In the genomic region with DNA sequence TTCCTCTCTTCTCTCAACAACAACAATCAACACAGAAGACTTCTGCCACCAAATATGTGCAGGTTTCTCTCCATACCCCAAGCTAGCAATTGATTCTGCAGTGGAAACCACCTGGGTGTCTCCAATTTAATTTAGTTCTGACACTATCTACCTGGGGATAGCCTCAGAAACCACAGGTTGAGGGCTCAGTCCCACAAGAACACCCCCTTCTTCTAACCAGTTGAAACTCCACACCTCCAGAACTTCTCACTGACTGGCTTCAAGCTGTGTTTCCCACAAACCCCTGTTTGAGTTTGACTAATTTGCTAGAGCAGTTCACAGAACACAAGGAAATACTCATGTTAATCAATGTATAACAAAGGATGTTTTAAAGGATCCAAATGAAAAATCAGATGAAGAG, we compare ENCODE assay signal across 30 cellular contexts. TPM values are rescaled to one million over a fixed set of nuclear protein-coding genes. Genes with fewer than 3 reads are reported as not detected.
"Had no signal": no experiment of that assay in that cellular context is flagged by ENCODE, and none has a peak within 500 bp of the region (broad histone marks: within the 10 kb centered on the region; RNA-seq: fewer than 3 reads in every experiment).

No MANE protein-coding gene starts in this region.

- H3K27me3 ChIP-seq: ascending aorta, cardiac muscle cell, SJCRH30 had no signal

- H3K4me1 ChIP-seq: ascending aorta, SJCRH30 had no signal

- H3K9me3 Mint-ChIP-seq: activated CD4-positive, alpha-beta T cell treated with anti-CD3 and anti-CD28 coated beads, Interleukin-2, amount 10 ng/mL, durations not matched to agents 7 days and 5 days; activated naive CD4-positive, alpha-beta T cell treated with anti-CD3 and anti-CD28 coated beads, Interleukin-2, amount 50 U/mL, for 24 hours; activated naive CD8-positive, alpha-beta T cell treated with anti-CD3 and anti-CD28 coated beads, Interleukin-2, amount 10 ng/mL, durations not matched to agents 7 days and 5 days; activated T-helper 2 cell treated with anti-CD3 and anti-CD28 coated beads, Interferon-gamma antibody, Interleukin-2, Interleukin-4, amounts not matched to agents 10 μg/mL and 5 μg/mL and 100 μg/mL, durations not matched to agents 14 hours and 24 hours and 36 hours; T-helper 1 cell treated with Interleukin-12 subunit alpha and Interleukin-12 subunit beta and Interleukin-4 antibody, amounts not matched to agents 30 μg/mL and 1 μg/mL, for 36 hours; T-helper 2 cell treated with Interferon-gamma antibody and Interleukin-4, amounts not matched to agents 5 μg/mL and 100 μg/mL, for 36 hours had no signal

- H3K4me1 Mint-ChIP-seq: activated CD4-positive, alpha-beta T cell treated with anti-CD3 and anti-CD28 coated beads for 36 hours; activated CD4-positive, alpha-beta T cell treated with anti-CD3 and anti-CD28 coated beads, Interleukin-2, amount 10 ng/mL, durations not matched to agents 7 days and 5 days; activated CD8-positive, alpha-beta memory T cell treated with anti-CD3 and anti-CD28 coated beads, Interleukin-2, amount 10 ng/mL, durations not matched to agents 7 days and 5 days; activated naive CD4-positive, alpha-beta T cell treated with anti-CD3 and anti-CD28 coated beads, Interleukin-2, amount 50 U/mL, for 24 hours; activated naive CD8-positive, alpha-beta T cell treated with anti-CD3 and anti-CD28 coated beads, Interleukin-2, amount 10 ng/mL, durations not matched to agents 7 days and 5 days; central memory CD8-positive, alpha-beta T cell had no signal

- ATAC-seq: activated CD4-positive, alpha-beta T cell treated with anti-CD3 and anti-CD28 coated beads for 36 hours; activated CD8-positive, alpha-beta memory T cell treated with anti-CD3 and anti-CD28 coated beads, Interleukin-2, amount 10 ng/mL, durations not matched to agents 7 days and 5 days; K562; Panc1 had no signal

- H3K27ac ChIP-seq: ascending aorta, cardiac muscle cell, SJCRH30, SK-N-MC had no signal

- H3K4me3 ChIP-seq: ascending aorta, cardiac muscle cell, K562, SJCRH30, SK-N-MC had no signal

- H3K4me3 Mint-ChIP-seq: activated CD4-positive, alpha-beta T cell treated with anti-CD3 and anti-CD28 coated beads for 36 hours; activated CD4-positive, alpha-beta T cell treated with anti-CD3 and anti-CD28 coated beads, Interleukin-2, amount 10 ng/mL, durations not matched to agents 7 days and 5 days; activated CD8-positive, alpha-beta memory T cell treated with anti-CD3 and anti-CD28 coated beads, Interleukin-2, amount 10 ng/mL, durations not matched to agents 7 days and 5 days; activated naive CD4-positive, alpha-beta T cell treated with anti-CD3 and anti-CD28 coated beads, Interleukin-2, amount 50 U/mL, for 24 hours; activated naive CD8-positive, alpha-beta T cell treated with anti-CD3 and anti-CD28 coated beads, Interleukin-2, amount 10 ng/mL, durations not matched to agents 7 days and 5 days; central memory CD8-positive, alpha-beta T cell; T-helper 1 cell treated with Interleukin-12 subunit alpha and Interleukin-12 subunit beta and Interleukin-4 antibody, amounts not matched to agents 30 μg/mL and 1 μg/mL, for 36 hours; T-helper 2 cell treated with Interferon-gamma antibody and Interleukin-4, amounts not matched to agents 5 μg/mL and 100 μg/mL, for 36 hours had no signal

- H3K27me3 Mint-ChIP-seq: activated CD4-positive, alpha-beta T cell treated with anti-CD3 and anti-CD28 coated beads for 36 hours; activated CD8-positive, alpha-beta memory T cell treated with anti-CD3 and anti-CD28 coated beads, Interleukin-2, amount 10 ng/mL, durations not matched to agents 7 days and 5 days; activated naive CD4-positive, alpha-beta T cell treated with anti-CD3 and anti-CD28 coated beads, Interleukin-2, amount 50 U/mL, for 24 hours; activated naive CD8-positive, alpha-beta T cell treated with anti-CD3 and anti-CD28 coated beads, Interleukin-2, amount 10 ng/mL, durations not matched to agents 7 days and 5 days; central memory CD8-positive, alpha-beta T cell had no signal

- H3K36me3 Mint-ChIP-seq: activated CD8-positive, alpha-beta memory T cell treated with anti-CD3 and anti-CD28 coated beads, Interleukin-2, amount 10 ng/mL, durations not matched to agents 7 days and 5 days; activated naive CD4-positive, alpha-beta T cell treated with anti-CD3 and anti-CD28 coated beads, Interleukin-2, amount 50 U/mL, for 24 hours; activated naive CD8-positive, alpha-beta T cell treated with anti-CD3 and anti-CD28 coated beads, Interleukin-2, amount 10 ng/mL, durations not matched to agents 7 days and 5 days had no signal

- H3K36me3 ChIP-seq: ascending aorta, cardiac muscle cell, SJCRH30 had no signal

- H3K9me3 ChIP-seq: ascending aorta had no signal

- H3K27ac Mint-ChIP-seq: activated CD4-positive, alpha-beta T cell treated with anti-CD3 and anti-CD28 coated beads for 36 hours; activated CD4-positive, alpha-beta T cell treated with anti-CD3 and anti-CD28 coated beads, Interleukin-2, amount 10 ng/mL, durations not matched to agents 7 days and 5 days; activated CD8-positive, alpha-beta memory T cell treated with anti-CD3 and anti-CD28 coated beads, Interleukin-2, amount 10 ng/mL, durations not matched to agents 7 days and 5 days; activated naive CD4-positive, alpha-beta T cell treated with anti-CD3 and anti-CD28 coated beads, Interleukin-2, amount 50 U/mL, for 24 hours; activated naive CD8-positive, alpha-beta T cell treated with anti-CD3 and anti-CD28 coated beads, Interleukin-2, amount 10 ng/mL, durations not matched to agents 7 days and 5 days; activated T-helper 2 cell treated with anti-CD3 and anti-CD28 coated beads, Interferon-gamma antibody, Interleukin-2, Interleukin-4, amounts not matched to agents 10 μg/mL and 5 μg/mL and 100 μg/mL, durations not matched to agents 14 hours and 24 hours and 36 hours; T-helper 1 cell treated with Interleukin-12 subunit alpha and Interleukin-12 subunit beta and Interleukin-4 antibody, amounts not matched to agents 30 μg/mL and 1 μg/mL, for 36 hours; T-helper 2 cell treated with Interferon-gamma antibody and Interleukin-4, amounts not matched to agents 5 μg/mL and 100 μg/mL, for 36 hours had no signal

- DNase-seq: activated CD4-positive, alpha-beta T cell treated with anti-CD3 and anti-CD28 coated beads for 36 hours; activated CD4-positive, alpha-beta T cell treated with anti-CD3 and anti-CD28 coated beads, Interleukin-2, amount 10 ng/mL, durations not matched to agents 7 days and 5 days; activated CD4-positive, alpha-beta T cell treated with anti-CD3 and anti-CD28 coated beads, Interleukin-2, amount 50 U/mL, for 48 hours; activated CD8-positive, alpha-beta memory T cell treated with anti-CD3 and anti-CD28 coated beads for 24 hours; activated CD8-positive, alpha-beta memory T cell treated with anti-CD3 and anti-CD28 coated beads, Interleukin-2, amount 10 ng/mL, durations not matched to agents 7 days and 5 days; activated CD8-positive, alpha-beta memory T cell treated with anti-CD3 and anti-CD28 coated beads, Interleukin-2, amount 50 U/mL, for 48 hours; activated gamma-delta T cell; activated naive CD4-positive, alpha-beta T cell treated with Interleukin-2 at 50 U/mL for 16 hours; activated naive CD8-positive, alpha-beta T cell treated with anti-CD3 and anti-CD28 coated beads, Interleukin-2, amount 10 ng/mL, durations not matched to agents 7 days and 5 days; amygdala; NCI-H1048; NCI-H1105 treated with DMSO at 0.1 percent for 48 hours; NCI-H1436; NCI-H1694; NCI-H1930; NCI-H2081 treated with DMSO at 0.1 percent for 48 hours; NCI-H345; NCI-H524 treated with DMSO at 0.1 percent for 48 hours; SHP77; SJCRH30 had no signal

RNA-seq across cellular contexts. Expression of a gene that starts 52.5 kb away (rescaled TPM):
- total RNA-seq: K562, SJCRH30 had no signal
- polyA plus RNA-seq: K562 had no signal
